In the genomic region with DNA sequence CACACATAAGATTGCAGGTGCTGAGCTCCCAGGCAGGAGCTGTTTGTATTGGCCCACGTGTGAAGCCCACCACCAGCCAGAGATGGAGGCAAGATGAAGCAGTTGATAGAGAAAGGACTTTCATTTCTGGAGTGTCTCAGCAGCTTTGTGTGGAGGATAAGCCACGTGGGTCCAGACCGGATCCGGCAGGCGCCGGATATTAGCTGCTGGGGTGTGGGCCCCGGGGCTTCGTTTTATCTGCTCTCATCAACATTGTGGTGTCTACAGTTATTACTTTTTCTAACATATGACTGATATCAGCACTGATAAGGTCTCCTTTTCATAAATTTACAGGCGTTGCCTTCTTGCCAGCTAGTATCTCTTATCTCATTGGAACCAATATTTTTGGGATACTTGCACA, we compare ENCODE assay signal across 1 cellular context.
TF ChIP-seq lines count a peak whose summit lies in the region.

No MANE protein-coding gene starts in this region.

TF ChIP-seq in K562, 482 proteins besides CTCF, POLR2A, EP300 and RAD21 (continues in another document):
- TF ChIP-seq, protein P1, sequence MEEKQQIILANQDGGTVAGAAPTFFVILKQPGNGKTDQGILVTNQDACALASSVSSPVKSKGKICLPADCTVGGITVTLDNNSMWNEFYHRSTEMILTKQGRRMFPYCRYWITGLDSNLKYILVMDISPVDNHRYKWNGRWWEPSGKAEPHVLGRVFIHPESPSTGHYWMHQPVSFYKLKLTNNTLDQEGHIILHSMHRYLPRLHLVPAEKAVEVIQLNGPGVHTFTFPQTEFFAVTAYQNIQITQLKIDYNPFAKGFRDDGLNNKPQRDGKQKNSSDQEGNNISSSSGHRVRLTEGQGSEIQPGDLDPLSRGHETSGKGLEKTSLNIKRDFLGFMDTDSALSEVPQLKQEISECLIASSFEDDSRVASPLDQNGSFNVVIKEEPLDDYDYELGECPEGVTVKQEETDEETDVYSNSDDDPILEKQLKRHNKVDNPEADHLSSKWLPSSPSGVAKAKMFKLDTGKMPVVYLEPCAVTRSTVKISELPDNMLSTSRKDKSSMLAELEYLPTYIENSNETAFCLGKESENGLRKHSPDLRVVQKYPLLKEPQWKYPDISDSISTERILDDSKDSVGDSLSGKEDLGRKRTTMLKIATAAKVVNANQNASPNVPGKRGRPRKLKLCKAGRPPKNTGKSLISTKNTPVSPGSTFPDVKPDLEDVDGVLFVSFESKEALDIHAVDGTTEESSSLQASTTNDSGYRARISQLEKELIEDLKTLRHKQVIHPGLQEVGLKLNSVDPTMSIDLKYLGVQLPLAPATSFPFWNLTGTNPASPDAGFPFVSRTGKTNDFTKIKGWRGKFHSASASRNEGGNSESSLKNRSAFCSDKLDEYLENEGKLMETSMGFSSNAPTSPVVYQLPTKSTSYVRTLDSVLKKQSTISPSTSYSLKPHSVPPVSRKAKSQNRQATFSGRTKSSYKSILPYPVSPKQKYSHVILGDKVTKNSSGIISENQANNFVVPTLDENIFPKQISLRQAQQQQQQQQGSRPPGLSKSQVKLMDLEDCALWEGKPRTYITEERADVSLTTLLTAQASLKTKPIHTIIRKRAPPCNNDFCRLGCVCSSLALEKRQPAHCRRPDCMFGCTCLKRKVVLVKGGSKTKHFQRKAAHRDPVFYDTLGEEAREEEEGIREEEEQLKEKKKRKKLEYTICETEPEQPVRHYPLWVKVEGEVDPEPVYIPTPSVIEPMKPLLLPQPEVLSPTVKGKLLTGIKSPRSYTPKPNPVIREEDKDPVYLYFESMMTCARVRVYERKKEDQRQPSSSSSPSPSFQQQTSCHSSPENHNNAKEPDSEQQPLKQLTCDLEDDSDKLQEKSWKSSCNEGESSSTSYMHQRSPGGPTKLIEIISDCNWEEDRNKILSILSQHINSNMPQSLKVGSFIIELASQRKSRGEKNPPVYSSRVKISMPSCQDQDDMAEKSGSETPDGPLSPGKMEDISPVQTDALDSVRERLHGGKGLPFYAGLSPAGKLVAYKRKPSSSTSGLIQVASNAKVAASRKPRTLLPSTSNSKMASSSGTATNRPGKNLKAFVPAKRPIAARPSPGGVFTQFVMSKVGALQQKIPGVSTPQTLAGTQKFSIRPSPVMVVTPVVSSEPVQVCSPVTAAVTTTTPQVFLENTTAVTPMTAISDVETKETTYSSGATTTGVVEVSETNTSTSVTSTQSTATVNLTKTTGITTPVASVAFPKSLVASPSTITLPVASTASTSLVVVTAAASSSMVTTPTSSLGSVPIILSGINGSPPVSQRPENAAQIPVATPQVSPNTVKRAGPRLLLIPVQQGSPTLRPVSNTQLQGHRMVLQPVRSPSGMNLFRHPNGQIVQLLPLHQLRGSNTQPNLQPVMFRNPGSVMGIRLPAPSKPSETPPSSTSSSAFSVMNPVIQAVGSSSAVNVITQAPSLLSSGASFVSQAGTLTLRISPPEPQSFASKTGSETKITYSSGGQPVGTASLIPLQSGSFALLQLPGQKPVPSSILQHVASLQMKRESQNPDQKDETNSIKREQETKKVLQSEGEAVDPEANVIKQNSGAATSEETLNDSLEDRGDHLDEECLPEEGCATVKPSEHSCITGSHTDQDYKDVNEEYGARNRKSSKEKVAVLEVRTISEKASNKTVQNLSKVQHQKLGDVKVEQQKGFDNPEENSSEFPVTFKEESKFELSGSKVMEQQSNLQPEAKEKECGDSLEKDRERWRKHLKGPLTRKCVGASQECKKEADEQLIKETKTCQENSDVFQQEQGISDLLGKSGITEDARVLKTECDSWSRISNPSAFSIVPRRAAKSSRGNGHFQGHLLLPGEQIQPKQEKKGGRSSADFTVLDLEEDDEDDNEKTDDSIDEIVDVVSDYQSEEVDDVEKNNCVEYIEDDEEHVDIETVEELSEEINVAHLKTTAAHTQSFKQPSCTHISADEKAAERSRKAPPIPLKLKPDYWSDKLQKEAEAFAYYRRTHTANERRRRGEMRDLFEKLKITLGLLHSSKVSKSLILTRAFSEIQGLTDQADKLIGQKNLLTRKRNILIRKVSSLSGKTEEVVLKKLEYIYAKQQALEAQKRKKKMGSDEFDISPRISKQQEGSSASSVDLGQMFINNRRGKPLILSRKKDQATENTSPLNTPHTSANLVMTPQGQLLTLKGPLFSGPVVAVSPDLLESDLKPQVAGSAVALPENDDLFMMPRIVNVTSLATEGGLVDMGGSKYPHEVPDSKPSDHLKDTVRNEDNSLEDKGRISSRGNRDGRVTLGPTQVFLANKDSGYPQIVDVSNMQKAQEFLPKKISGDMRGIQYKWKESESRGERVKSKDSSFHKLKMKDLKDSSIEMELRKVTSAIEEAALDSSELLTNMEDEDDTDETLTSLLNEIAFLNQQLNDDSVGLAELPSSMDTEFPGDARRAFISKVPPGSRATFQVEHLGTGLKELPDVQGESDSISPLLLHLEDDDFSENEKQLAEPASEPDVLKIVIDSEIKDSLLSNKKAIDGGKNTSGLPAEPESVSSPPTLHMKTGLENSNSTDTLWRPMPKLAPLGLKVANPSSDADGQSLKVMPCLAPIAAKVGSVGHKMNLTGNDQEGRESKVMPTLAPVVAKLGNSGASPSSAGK (IDR thresholded peaks at IDR 0.05), result peak; percentile 67
- TF ChIP-seq ETV1 (tag; conservative IDR thresholded peaks at IDR 0.05; ENCODE audit: low read depth), result peak; percentile 46; the same call in 1 of the 2 replicates
- TF ChIP-seq CBFA2T3 (IDR thresholded peaks at IDR 0.05), result no peak
- no peak for TF ChIP-seq BRF1 (IDR thresholded peaks at IDR 0.05; ENCODE audit: borderline replicate concordance, extremely low read depth, insufficient read length)
- peak; percentile 67 for TF ChIP-seq SMAD4 (CRISPR knock-in tag; conservative IDR thresholded peaks at IDR 0.05)
- TF ChIP-seq MCM3 (IDR thresholded peaks at IDR 0.05), result no peak
- TF ChIP-seq RBM14 (IDR thresholded peaks at IDR 0.05; ENCODE audit: borderline replicate concordance, insufficient read depth, low read depth, low read length), result no peak
- TF ChIP-seq, protein P2, sequence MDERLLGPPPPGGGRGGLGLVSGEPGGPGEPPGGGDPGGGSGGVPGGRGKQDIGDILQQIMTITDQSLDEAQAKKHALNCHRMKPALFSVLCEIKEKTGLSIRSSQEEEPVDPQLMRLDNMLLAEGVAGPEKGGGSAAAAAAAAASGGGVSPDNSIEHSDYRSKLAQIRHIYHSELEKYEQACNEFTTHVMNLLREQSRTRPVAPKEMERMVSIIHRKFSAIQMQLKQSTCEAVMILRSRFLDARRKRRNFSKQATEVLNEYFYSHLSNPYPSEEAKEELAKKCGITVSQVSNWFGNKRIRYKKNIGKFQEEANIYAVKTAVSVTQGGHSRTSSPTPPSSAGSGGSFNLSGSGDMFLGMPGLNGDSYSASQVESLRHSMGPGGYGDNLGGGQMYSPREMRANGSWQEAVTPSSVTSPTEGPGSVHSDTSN (CRISPR knock-in tag; IDR thresholded peaks at IDR 0.05; ENCODE audit: low read depth), result no peak
- TF ChIP-seq, protein P2 (tag; conservative IDR thresholded peaks at IDR 0.05; ENCODE audit: low read depth), result no peak
- no peak for TF ChIP-seq ZNF217 (CRISPR knock-in tag; IDR thresholded peaks at IDR 0.05)
- peak; percentile 80 for TF ChIP-seq L3MBTL2 (IDR thresholded peaks at IDR 0.05)
- TF ChIP-seq U2AF2 (optimal IDR thresholded peaks at IDR 0.05; ENCODE audit: low read depth, low read length), result no peak
- TF ChIP-seq, protein P3, sequence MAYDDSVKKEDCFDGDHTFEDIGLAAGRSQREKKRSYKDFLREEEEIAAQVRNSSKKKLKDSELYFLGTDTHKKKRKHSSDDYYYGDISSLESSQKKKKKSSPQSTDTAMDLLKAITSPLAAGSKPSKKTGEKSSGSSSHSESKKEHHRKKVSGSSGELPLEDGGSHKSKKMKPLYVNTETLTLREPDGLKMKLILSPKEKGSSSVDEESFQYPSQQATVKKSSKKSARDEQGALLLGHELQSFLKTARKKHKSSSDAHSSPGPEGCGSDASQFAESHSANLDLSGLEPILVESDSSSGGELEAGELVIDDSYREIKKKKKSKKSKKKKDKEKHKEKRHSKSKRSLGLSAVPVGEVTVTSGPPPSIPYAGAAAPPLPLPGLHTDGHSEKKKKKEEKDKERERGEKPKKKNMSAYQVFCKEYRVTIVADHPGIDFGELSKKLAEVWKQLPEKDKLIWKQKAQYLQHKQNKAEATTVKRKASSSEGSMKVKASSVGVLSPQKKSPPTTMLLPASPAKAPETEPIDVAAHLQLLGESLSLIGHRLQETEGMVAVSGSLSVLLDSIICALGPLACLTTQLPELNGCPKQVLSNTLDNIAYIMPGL (CRISPR knock-in tag; IDR thresholded peaks at IDR 0.05), result no peak
- TF ChIP-seq SMARCC2 (IDR thresholded peaks at IDR 0.05; ENCODE audit: low read depth), result no peak
- no peak for TF ChIP-seq GABPB1 (CRISPR knock-in tag; IDR thresholded peaks at IDR 0.05)
- no peak for TF ChIP-seq CREB1 (IDR thresholded peaks at IDR 0.05)
- no peak for TF ChIP-seq CREB1 (CRISPR knock-in tag; IDR thresholded peaks at IDR 0.05)
- no peak for TF ChIP-seq TEAD4 (IDR thresholded peaks at IDR 0.05; ENCODE audit: low read length)
- TF ChIP-seq TEAD4 (CRISPR knock-in tag; IDR thresholded peaks at IDR 0.05; ENCODE audit: borderline replicate concordance), result no peak
- TF ChIP-seq HMG20B (CRISPR knock-in tag; IDR thresholded peaks at IDR 0.05), result no peak
- TF ChIP-seq POLR3G (IDR thresholded peaks at IDR 0.05; ENCODE audit: extremely low read depth, insufficient read length, insufficient replicate concordance), result no peak
- TF ChIP-seq, protein P4, sequence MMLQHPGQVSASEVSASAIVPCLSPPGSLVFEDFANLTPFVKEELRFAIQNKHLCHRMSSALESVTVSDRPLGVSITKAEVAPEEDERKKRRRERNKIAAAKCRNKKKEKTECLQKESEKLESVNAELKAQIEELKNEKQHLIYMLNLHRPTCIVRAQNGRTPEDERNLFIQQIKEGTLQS (IDR thresholded peaks at IDR 0.05), result no peak
- TF ChIP-seq, protein P4 (CRISPR knock-in tag; conservative IDR thresholded peaks at IDR 0.05), result no peak
- no peak for TF ChIP-seq TEAD1 (CRISPR knock-in tag; IDR thresholded peaks at IDR 0.05)
- no peak for TF ChIP-seq SREBF2 (CRISPR knock-in tag; IDR thresholded peaks at IDR 0.05)
- TF ChIP-seq, protein P5, sequence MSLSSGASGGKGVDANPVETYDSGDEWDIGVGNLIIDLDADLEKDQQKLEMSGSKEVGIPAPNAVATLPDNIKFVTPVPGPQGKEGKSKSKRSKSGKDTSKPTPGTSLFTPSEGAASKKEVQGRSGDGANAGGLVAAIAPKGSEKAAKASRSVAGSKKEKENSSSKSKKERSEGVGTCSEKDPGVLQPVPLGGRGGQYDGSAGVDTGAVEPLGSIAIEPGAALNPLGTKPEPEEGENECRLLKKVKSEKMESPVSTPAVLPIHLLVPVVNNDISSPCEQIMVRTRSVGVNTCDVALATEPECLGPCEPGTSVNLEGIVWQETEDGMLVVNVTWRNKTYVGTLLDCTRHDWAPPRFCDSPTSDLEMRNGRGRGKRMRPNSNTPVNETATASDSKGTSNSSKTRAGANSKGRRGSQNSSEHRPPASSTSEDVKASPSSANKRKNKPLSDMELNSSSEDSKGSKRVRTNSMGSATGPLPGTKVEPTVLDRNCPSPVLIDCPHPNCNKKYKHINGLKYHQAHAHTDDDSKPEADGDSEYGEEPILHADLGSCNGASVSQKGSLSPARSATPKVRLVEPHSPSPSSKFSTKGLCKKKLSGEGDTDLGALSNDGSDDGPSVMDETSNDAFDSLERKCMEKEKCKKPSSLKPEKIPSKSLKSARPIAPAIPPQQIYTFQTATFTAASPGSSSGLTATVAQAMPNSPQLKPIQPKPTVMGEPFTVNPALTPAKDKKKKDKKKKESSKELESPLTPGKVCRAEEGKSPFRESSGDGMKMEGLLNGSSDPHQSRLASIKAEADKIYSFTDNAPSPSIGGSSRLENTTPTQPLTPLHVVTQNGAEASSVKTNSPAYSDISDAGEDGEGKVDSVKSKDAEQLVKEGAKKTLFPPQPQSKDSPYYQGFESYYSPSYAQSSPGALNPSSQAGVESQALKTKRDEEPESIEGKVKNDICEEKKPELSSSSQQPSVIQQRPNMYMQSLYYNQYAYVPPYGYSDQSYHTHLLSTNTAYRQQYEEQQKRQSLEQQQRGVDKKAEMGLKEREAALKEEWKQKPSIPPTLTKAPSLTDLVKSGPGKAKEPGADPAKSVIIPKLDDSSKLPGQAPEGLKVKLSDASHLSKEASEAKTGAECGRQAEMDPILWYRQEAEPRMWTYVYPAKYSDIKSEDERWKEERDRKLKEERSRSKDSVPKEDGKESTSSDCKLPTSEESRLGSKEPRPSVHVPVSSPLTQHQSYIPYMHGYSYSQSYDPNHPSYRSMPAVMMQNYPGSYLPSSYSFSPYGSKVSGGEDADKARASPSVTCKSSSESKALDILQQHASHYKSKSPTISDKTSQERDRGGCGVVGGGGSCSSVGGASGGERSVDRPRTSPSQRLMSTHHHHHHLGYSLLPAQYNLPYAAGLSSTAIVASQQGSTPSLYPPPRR (CRISPR knock-in tag; IDR thresholded peaks at IDR 0.05; ENCODE audit: borderline replicate concordance), result no peak
- TF ChIP-seq CBFB (CRISPR knock-in tag; IDR thresholded peaks at IDR 0.05), result no peak
- TF ChIP-seq, protein P6, sequence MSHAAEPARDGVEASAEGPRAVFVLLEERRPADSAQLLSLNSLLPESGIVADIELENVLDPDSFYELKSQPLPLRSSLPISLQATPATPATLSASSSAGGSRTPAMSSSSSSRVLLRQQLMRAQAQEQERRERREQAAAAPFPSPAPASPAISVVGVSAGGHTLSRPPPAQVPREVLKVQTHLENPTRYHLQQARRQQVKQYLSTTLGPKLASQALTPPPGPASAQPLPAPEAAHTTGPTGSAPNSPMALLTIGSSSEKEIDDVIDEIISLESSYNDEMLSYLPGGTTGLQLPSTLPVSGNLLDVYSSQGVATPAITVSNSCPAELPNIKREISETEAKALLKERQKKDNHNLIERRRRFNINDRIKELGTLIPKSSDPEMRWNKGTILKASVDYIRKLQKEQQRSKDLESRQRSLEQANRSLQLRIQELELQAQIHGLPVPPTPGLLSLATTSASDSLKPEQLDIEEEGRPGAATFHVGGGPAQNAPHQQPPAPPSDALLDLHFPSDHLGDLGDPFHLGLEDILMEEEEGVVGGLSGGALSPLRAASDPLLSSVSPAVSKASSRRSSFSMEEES (CRISPR knock-in tag; IDR thresholded peaks at IDR 0.05), result no peak
- TF ChIP-seq NCOA1 (IDR thresholded peaks at IDR 0.05; ENCODE audit: low read depth), result no peak
- no peak for TF ChIP-seq ZNF707 (CRISPR knock-in tag; conservative IDR thresholded peaks at IDR 0.05)
- no peak for TF ChIP-seq CREM (IDR thresholded peaks at IDR 0.05; ENCODE audit: low read depth)
- TF ChIP-seq CREBBP (IDR thresholded peaks at IDR 0.05; ENCODE audit: low read depth, low read length), result no peak
